19 cellular contexts compared by ENCODE assay signal in the genomic region with DNA sequence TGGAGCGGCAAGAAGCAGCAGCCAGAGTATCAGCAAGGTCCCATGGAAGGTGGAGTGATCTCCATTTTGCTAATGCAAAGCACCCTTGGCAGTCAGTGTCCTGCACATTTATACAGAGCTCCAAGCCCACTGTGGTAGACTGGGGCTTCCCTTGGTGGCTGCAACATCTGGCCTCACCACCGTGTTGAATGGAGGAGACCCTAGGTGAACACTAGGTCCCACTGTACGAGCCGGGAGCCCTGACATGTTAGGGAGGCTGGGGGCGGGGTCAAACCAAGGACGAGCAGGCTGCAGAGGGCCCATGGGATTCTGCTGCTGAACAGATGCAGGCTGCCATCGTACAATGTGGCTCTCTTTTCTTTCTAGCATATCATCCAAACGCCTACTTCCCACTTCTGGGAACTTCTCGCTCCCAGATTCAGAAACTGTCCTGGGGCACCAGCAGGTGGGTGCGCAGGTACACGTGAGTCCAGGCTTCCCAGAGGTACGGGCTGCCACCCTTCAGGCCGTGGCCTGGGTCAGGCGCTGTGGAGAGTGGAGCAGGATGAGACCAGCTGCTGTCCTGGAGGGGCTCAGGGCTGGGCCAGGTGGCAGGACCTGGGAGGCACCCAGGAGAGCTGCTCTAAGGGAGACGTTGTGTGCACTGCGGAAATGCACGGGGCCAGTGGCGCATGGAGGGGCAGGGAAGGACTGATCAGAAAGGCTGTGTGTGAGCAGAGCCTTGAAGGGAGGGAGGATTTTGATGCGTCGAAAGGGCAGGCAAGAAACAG.
"Had no signal": no experiment of that assay in that cellular context is flagged by ENCODE, and none has a peak within 500 bp of the region (broad histone marks: within the 10 kb centered on the region; RNA-seq: fewer than 3 reads in every experiment).

No MANE protein-coding gene starts in this region.

- ATAC-seq: activated T-cell treated with anti-CD3 and anti-CD28 coated beads, Interleukin-2, amount 50 U/mL, for 4 hours; left ventricle myocardium superior; T-cell had no signal

- H3K4me2 ChIP-seq: hepatocyte had no signal

- H3K27me3 Mint-ChIP-seq: activated naive CD8-positive, alpha-beta T cell treated with anti-CD3 and anti-CD28 coated beads for 36 hours had no signal

- H3K4me3 Mint-ChIP-seq: activated naive CD8-positive, alpha-beta T cell treated with anti-CD3 and anti-CD28 coated beads for 36 hours; activated T-cell treated with anti-CD3 and anti-CD28 coated beads, Interleukin-2, amount 50 U/mL, for 4 hours; nephron progenitor cell; T-cell; T-helper 2 cell treated with Interferon-gamma antibody and Interleukin-4, amounts not matched to agents 5 μg/mL and 100 μg/mL, for 36 hours had no signal

- H3K9me3 Mint-ChIP-seq: activated T-cell treated with anti-CD3 and anti-CD28 coated beads, Interleukin-2, amount 50 U/mL, for 4 hours; T-helper 2 cell treated with Interferon-gamma antibody and Interleukin-4, amounts not matched to agents 5 μg/mL and 100 μg/mL, for 36 hours had no signal

- H3K27ac Mint-ChIP-seq: activated naive CD8-positive, alpha-beta T cell treated with anti-CD3 and anti-CD28 coated beads for 36 hours; progenitor cell of endocrine pancreas; T-cell; T-helper 2 cell treated with Interferon-gamma antibody and Interleukin-4, amounts not matched to agents 5 μg/mL and 100 μg/mL, for 36 hours had no signal

- H3K36me3 ChIP-seq: thoracic aorta, upper lobe of left lung had no signal

- DNase-seq: activated CD8-positive, alpha-beta memory T cell treated with anti-CD3 and anti-CD28 coated beads, Interleukin-2, amount 50 U/mL, for 48 hours; activated naive CD4-positive, alpha-beta T cell treated with Interleukin-2 at 50 U/mL for 16 hours; activated naive CD8-positive, alpha-beta T cell treated with anti-CD3 and anti-CD28 coated beads for 36 hours; activated T-cell treated with anti-CD3 and anti-CD28 coated beads, Interleukin-2, amount 50 U/mL, for 4 hours; cerebellar nuclear complex; erythroblast; foreskin fibroblast; left ventricle myocardium superior; midbrain; nephron progenitor cell; occipital lobe; stimulated activated CD4-positive, alpha-beta T cell treated with anti-CD3 and anti-CD28 coated beads, Interleukin-4, amount 100 ng/mL, for 1 hour; stimulated activated naive CD4-positive, alpha-beta T cell; T-cell had no signal

- H3K4me3 ChIP-seq: hepatocyte, thoracic aorta, upper lobe of left lung had no signal

- H2AFZ ChIP-seq: hepatocyte had no signal

- H3K79me2 ChIP-seq: hepatocyte had no signal

- H3K27me3 ChIP-seq: hepatocyte, upper lobe of left lung had no signal

- H3K9me3 ChIP-seq: thoracic aorta had no signal

- H3K4me1 Mint-ChIP-seq: activated naive CD8-positive, alpha-beta T cell treated with anti-CD3 and anti-CD28 coated beads for 36 hours; T-cell had no signal

- H3K36me3 Mint-ChIP-seq: activated naive CD8-positive, alpha-beta T cell treated with anti-CD3 and anti-CD28 coated beads for 36 hours; T-cell had no signal

- H3K27ac ChIP-seq: hepatocyte, thoracic aorta, upper lobe of left lung had no signal
